In genomic region chr6:25555188-25555587, GRCh38 we compare ENCODE assay signal across 26 cellular contexts.
"Had no signal": no experiment of that assay in that cellular context is flagged by ENCODE, and none has a peak within 500 bp of the region (broad histone marks: within the 10 kb centered on the region; RNA-seq: fewer than 3 reads in every experiment).

No MANE protein-coding gene starts in this region.

- DNase-seq: colonic mucosa; cortex of kidney; dermis blood vessel endothelial cell; dorsolateral prefrontal cortex; effector CD4-positive, alpha-beta T cell; effector CD8-positive, alpha-beta T cell; effector memory CD4-positive, alpha-beta T cell; effector memory CD8-positive, alpha-beta T cell; endodermal cell; esophagus squamous epithelium; foreskin keratinocyte; gastrocnemius medialis; glutamatergic neuron; head of caudate nucleus; heart left ventricle; heart right ventricle had no signal

- H3K27me3 ChIP-seq: colonic mucosa, esophagus muscularis mucosa, esophagus squamous epithelium, foreskin keratinocyte, gastrocnemius medialis, gastroesophageal sphincter, heart left ventricle, heart right ventricle, hepatocyte had no signal

- H3K27ac ChIP-seq: colonic mucosa, coronary artery, dorsolateral prefrontal cortex, epithelial cell of prostate, esophagus muscularis mucosa, esophagus squamous epithelium, foreskin keratinocyte, gastrocnemius medialis, gastroesophageal sphincter, heart left ventricle, heart right ventricle, hepatocyte had no signal

- ATAC-seq: effector memory CD8-positive, alpha-beta T cell; esophagus mucosa; foreskin keratinocyte; gastrocnemius medialis; gastroesophageal sphincter; heart left ventricle; heart right ventricle had no signal

- FAIRE-seq: colon, endometrium, endothelial cell of umbilical vein, frontal cortex had no signal

- H3K36me3 ChIP-seq: colonic mucosa, esophagus muscularis mucosa, gastrocnemius medialis, gastroesophageal sphincter, heart right ventricle had no signal

- H3K4me2 ChIP-seq: hepatocyte had no signal

- H3K79me2 ChIP-seq: hepatocyte had no signal

- H3K9me3 ChIP-seq: colonic mucosa, esophagus muscularis mucosa, esophagus squamous epithelium, gastrocnemius medialis, gastroesophageal sphincter, heart left ventricle, heart right ventricle had no signal

- H3K4me1 ChIP-seq: colonic mucosa, esophagus muscularis mucosa, esophagus squamous epithelium, foreskin keratinocyte, gastrocnemius medialis, gastroesophageal sphincter had no signal

- H2AFZ ChIP-seq: hepatocyte had no signal

- H3K4me3 ChIP-seq: colonic mucosa, coronary artery, dorsolateral prefrontal cortex, esophagus muscularis mucosa, esophagus squamous epithelium, gastrocnemius medialis, gastroesophageal sphincter, heart left ventricle, heart right ventricle, hepatocyte had no signal
